ENCODE assay signal across 24 cellular contexts in the genomic region with DNA sequence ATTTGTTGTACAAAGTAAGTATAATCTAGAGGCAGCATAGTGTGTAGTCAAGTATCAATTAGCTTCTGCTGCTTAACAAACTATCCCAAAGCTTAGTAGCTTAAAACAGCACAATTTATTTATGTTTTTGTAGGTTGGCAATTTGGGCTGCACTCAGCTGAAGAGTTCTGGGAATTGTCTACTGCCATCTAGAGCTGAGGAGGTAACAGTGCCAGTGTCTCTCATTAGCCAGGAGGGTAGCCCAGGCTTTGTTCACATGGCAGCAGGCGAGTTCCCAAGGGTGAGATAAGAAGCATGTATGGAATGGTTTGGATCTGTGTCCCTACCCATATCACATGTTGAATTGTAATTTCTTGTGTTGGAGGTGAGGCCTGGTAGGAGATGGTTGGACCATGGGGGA. TPM values are rescaled to one million over a fixed set of nuclear protein-coding genes. Genes with fewer than 3 reads are reported as not detected.
DNase-seq lines count a peak whose midpoint lies in the region; ATAC-seq and TF ChIP-seq lines count a peak whose summit lies in the region.
"Had no signal": no experiment of that assay in that cellular context is flagged by ENCODE, and none has a peak within 500 bp of the region (broad histone marks: within the 10 kb centered on the region; RNA-seq: fewer than 3 reads in every experiment).

No MANE protein-coding gene starts in this region.

- POLR2A ChIA-PET in naive thymus-derived CD4-positive, alpha-beta T cell (lab: Charles Lee) = no interaction called here

- H3K9me2 ChIP-seq in OCI-LY1 (ENCODE audit: low read depth, low read length) = no peaks in the 10 kb centered on the region

- no peaks in the 10 kb centered on the region for H3K4me1 Mint-ChIP-seq in naive thymus-derived CD4-positive, alpha-beta T cell
- H3K4me1 Mint-ChIP-seq: naive B cell had no signal

- no peaks in the 10 kb centered on the region for H3K79me2 ChIP-seq in OCI-LY1 (ENCODE audit: insufficient read depth, low read length)

- H3K36me3 ChIP-seq in OCI-LY1 (ENCODE audit: insufficient read depth, low read length) (no peaks in the 10 kb centered on the region), heart right ventricle (no peaks in the 10 kb centered on the region)
- no peaks in the 10 kb centered on the region for H3K36me3 ChIP-seq in naive thymus-derived CD4-positive, alpha-beta T cell (ENCODE audit: control insufficient read depth in 2 of 3, insufficient read depth in 3 of 3, low read length in 3 of 3)
- H3K36me3 ChIP-seq: ascending aorta had no signal

- no peaks in the 10 kb centered on the region for H3F3A ChIP-seq in OCI-LY1 (ENCODE audit: insufficient read depth, low read length)

- intact Hi-C loops in naive thymus-derived CD4-positive, alpha-beta T cell (cut with micrococcal nuclease) = no loop called here
- intact Hi-C loops in heart right ventricle (cut with DNase I) = no loop called here

- H3K9me3 ChIP-seq in OCI-LY1 (ENCODE audit: low read length) = no peaks in the 10 kb centered on the region
- H3K9me3 ChIP-seq in naive thymus-derived CD4-positive, alpha-beta T cell (ENCODE audit: control insufficient read depth in 2 of 3, low read length in 3 of 3) = no peaks in the 10 kb centered on the region
- H3K9me3 ChIP-seq in heart right ventricle = no peaks in the 10 kb centered on the region
- H3K9me3 ChIP-seq: ascending aorta had no signal

- no peak overlapping the region for H3K9ac ChIP-seq in OCI-LY1 (ENCODE audit: low read length)

- no peak overlapping the region for H3K4me3 Mint-ChIP-seq in naive thymus-derived CD4-positive, alpha-beta T cell
- H3K4me3 Mint-ChIP-seq: activated naive CD4-positive, alpha-beta T cell treated with anti-CD3 and anti-CD28 coated beads for 36 hours; naive B cell had no signal

- H4K20me1 ChIP-seq in OCI-LY1 (ENCODE audit: insufficient read depth, low read length) = no peaks in the 10 kb centered on the region

- TF ChIP-seq CTCF in 22Rv1 (IDR thresholded peaks at IDR 0.05) = peak; percentile 36
- peak; percentile 25; the same call in 2 of the 3 replicates for TF ChIP-seq CTCF in GM12872 (IDR thresholded peaks at IDR 0.05; ENCODE audit: insufficient read depth, low read depth, low read length)
- TF ChIP-seq CTCF in OCI-LY1 (IDR thresholded peaks at IDR 0.05; ENCODE audit: low read length) = peak; percentile 30
- peak; percentile 18 for TF ChIP-seq CTCF in epithelial cell of esophagus (IDR thresholded peaks at IDR 0.05; ENCODE audit: insufficient read depth, low read depth, low read length, missing control alignments)
- no peak for TF ChIP-seq CTCF in heart right ventricle (IDR thresholded peaks at IDR 0.05)

- CTCF ChIA-PET in naive thymus-derived CD4-positive, alpha-beta T cell (lab: Charles Lee) = no interaction called here

- no peak overlapping the region for H3K4me2 ChIP-seq in OCI-LY1 (ENCODE audit: low read length)

- no peak overlapping the region for H3K4me3 ChIP-seq in OCI-LY1 (ENCODE audit: low read depth, low read length, poor library complexity, severe bottlenecking)
- no peak overlapping the region for H3K4me3 ChIP-seq in epithelial cell of esophagus (ENCODE audit: low read length)
- no peak overlapping the region for H3K4me3 ChIP-seq in naive thymus-derived CD4-positive, alpha-beta T cell (ENCODE audit: low read length)
- H3K4me3 ChIP-seq in heart right ventricle = no peak overlapping the region
- H3K4me3 ChIP-seq: ascending aorta, skin epidermis had no signal

- H3K27me3 Mint-ChIP-seq in naive thymus-derived CD4-positive, alpha-beta T cell = peaks cover 14 to 62% (median 44%) of the 10 kb centered on the region in 5 donors

- WGBS in heart right ventricle, 2 donors = 88 to 92% methylated on average over 1 of the region's 1 CpG

- DNase-seq in epithelial cell of esophagus (ENCODE audit: low read depth) (no peak), EL (no peak), heart right ventricle (no peak)
- DNase-seq in naive thymus-derived CD4-positive, alpha-beta T cell = no peak
- DNase-seq: activated CD4-positive, alpha-beta T cell treated with anti-CD3 and anti-CD28 coated beads, Interleukin-2, amount 50 U/mL, for 4 hours; activated naive CD4-positive, alpha-beta T cell treated with anti-CD3 and anti-CD28 coated beads for 36 hours; activated T-cell treated with anti-CD3 and anti-CD28 coated beads, Interleukin-2, amount 50 U/mL, for 1 hour; COR-L47; GF-D8; naive B cell; NCI-H2081; NCI-H526 treated with DMSO at 0.1 percent for 48 hours; posterior cingulate gyrus; RPMI8226; stimulated activated CD4-positive, alpha-beta T cell treated with anti-CD3 and anti-CD28 coated beads, Interleukin-4, amount 100 ng/mL, for 24 hours; substantia nigra had no signal

- no peak overlapping the region for H3K27ac Mint-ChIP-seq in naive thymus-derived CD4-positive, alpha-beta T cell
- H3K27ac Mint-ChIP-seq: activated naive CD4-positive, alpha-beta T cell treated with anti-CD3 and anti-CD28 coated beads for 36 hours; naive B cell had no signal

- H3K27me3 ChIP-seq in OCI-LY1 (ENCODE audit: insufficient read depth, low read length) (no peaks in the 10 kb centered on the region), heart right ventricle (no peaks in the 10 kb centered on the region)
- no peaks in the 10 kb centered on the region for H3K27me3 ChIP-seq in naive thymus-derived CD4-positive, alpha-beta T cell (ENCODE audit: control insufficient read depth in 2 of 2, insufficient read depth in 2 of 2, low read length in 2 of 2)
- H3K27me3 ChIP-seq: ascending aorta had no signal

- H3K9me3 Mint-ChIP-seq in naive thymus-derived CD4-positive, alpha-beta T cell = peaks cover 0 to 14% (median 0%) of the 10 kb centered on the region in 11 donors
- H3K9me3 Mint-ChIP-seq: activated naive CD4-positive, alpha-beta T cell treated with anti-CD3 and anti-CD28 coated beads for 36 hours had no signal

- H3K27ac ChIP-seq in 22Rv1 = no peak overlapping the region
- H3K27ac ChIP-seq in OCI-LY1 (ENCODE audit: low read depth, low read length, poor library complexity, severe bottlenecking) = no peak overlapping the region
- H3K27ac ChIP-seq in naive thymus-derived CD4-positive, alpha-beta T cell (ENCODE audit: low read depth, low read length) = no peak overlapping the region
- H3K27ac ChIP-seq in heart right ventricle = no peak overlapping the region
- H3K27ac ChIP-seq: ascending aorta, skin epidermis had no signal

- no peak overlapping the region for H2AFZ ChIP-seq in OCI-LY1 (ENCODE audit: low read length)

- H3K36me3 Mint-ChIP-seq in naive thymus-derived CD4-positive, alpha-beta T cell = no peaks in the 10 kb centered on the region

- no peaks in the 10 kb centered on the region for H3K4me1 ChIP-seq in OCI-LY1 (ENCODE audit: insufficient read depth, low read length, severe bottlenecking)
- no peaks in the 10 kb centered on the region for H3K4me1 ChIP-seq in naive thymus-derived CD4-positive, alpha-beta T cell (ENCODE audit: control insufficient read depth in 2 of 2, insufficient read depth in 2 of 2, low read length in 2 of 2)
- H3K4me1 ChIP-seq in heart right ventricle = peaks cover 0 to 6% (median 0%) of the 10 kb centered on the region in 9 donors
- H3K4me1 ChIP-seq: ascending aorta had no signal

- ATAC-seq in HG02759 (IDR thresholded peaks at IDR 0.05; ENCODE audit: unreplicated experiment) (no peak), heart right ventricle (no peak)
- ATAC-seq in naive thymus-derived CD4-positive, alpha-beta T cell = no peak

RNA-seq across cellular contexts. Expression of gene SLN, which starts 45.8 kb away (rescaled TPM):
- total RNA-seq in naive thymus-derived CD4-positive, alpha-beta T cell = not detected
- polyA plus RNA-seq in naive thymus-derived CD4-positive, alpha-beta T cell = not detected
- total RNA-seq in heart right ventricle = 10 to 100 TPM in 4 of 10 donors, 1 to 10 TPM in 5, under 1 TPM in 1; 0.93 to 44.4 (median 9.2) TPM
- polyA plus RNA-seq in heart right ventricle = 10 to 100 TPM in 1 of 2 donors, 1 to 10 TPM in 1; 3.0 to 15.6 TPM
- total RNA-seq: activated naive CD4-positive, alpha-beta T cell treated with anti-CD3 and anti-CD28 coated beads for 36 hours; ascending aorta; glomerular endothelial cell; lung microvascular endothelial cell had no signal

Comparison
In these comparisons a context has a peak if more than half of its experiments do, and no peak if none do; other contexts are left out.
1. CTCF ChIP-seq: peak in 22Rv1 (single experiment), GM12872 (single experiment), OCI-LY1 (single experiment) and epithelial cell of esophagus (single experiment); none in heart right ventricle (0 of 9).